In genomic region chr4:158291334-158292055, GRCh38 we compare ENCODE assay signal across 1 cellular context.
TF ChIP-seq lines count a peak whose summit lies in the region.

No MANE protein-coding gene starts in this region.

TF ChIP-seq in HepG2, 621 proteins besides CTCF, POLR2A, EP300 and RAD21 (continued from another document):
- TF ChIP-seq ZBTB33 (CRISPR knock-in tag; IDR thresholded peaks at IDR 0.05): peak; percentile 77; the same call in 1 of the 2 replicates
- TF ChIP-seq ZNF747 (CRISPR knock-in tag; IDR thresholded peaks at IDR 0.05; ENCODE audit: borderline replicate concordance): no peak
- no peak for TF ChIP-seq ZNF720 (CRISPR knock-in tag; IDR thresholded peaks at IDR 0.05)
- TF ChIP-seq ZNF562 (CRISPR knock-in tag; IDR thresholded peaks at IDR 0.05; ENCODE audit: borderline replicate concordance): no peak
- no peak for TF ChIP-seq FOSL2 (CRISPR knock-in tag; IDR thresholded peaks at IDR 0.05)
- TF ChIP-seq ZNF773 (CRISPR knock-in tag; IDR thresholded peaks at IDR 0.05; ENCODE audit: borderline replicate concordance): no peak
- TF ChIP-seq ZNF629 (CRISPR knock-in tag; conservative IDR thresholded peaks at IDR 0.05): peak; percentile 67
